Comparison of ENCODE assay signal across 8 cellular contexts in the genomic region with DNA sequence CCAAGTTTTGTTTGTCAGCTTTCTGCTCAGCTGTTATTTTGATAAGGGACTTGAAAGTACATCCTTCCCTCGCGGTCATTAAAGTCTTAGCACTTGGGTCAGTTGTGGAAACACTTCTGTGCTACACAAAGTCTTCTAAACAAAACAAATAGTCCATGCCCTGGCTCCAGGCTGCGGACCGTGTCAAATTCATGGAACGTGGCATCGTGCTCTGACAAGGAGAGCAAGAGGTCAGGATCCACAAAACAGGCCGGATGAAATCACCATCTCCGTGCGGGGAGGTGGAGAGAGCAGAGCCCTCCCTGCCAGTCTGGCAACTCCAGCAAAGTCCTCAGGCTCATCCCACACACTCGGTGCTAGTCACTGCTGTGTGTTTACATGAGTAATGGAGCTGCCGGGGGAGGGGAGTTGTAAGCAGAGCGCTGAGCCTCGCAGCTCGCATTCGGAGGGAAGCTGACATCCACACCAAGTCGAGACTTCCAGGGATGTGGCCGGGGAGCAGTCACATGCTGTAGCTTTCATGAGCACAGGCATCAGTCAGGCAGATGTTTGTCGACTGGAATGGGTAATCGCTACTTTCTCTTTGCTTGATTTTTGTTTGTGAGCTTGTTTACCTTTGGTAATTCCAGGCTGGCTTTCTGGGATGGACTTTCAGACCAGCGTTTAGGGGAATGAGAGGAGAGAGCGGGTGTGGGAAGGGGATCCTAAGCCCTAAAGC.
DNase-seq lines count a peak whose midpoint lies in the region; ATAC-seq and TF ChIP-seq lines count a peak whose summit lies in the region.

No MANE protein-coding gene starts in this region.

- H3K27me3 ChIP-seq in KMS-11 (ENCODE audit: insufficient read depth, low read depth) (no peaks in the 10 kb centered on the region), mammary epithelial cell (ENCODE audit: insufficient read depth, low read length) (no peaks in the 10 kb centered on the region)

- H3K4me2 ChIP-seq in KMS-11 (peak overlapping the region; percentile 98), mammary epithelial cell (ENCODE audit: insufficient read depth, low read depth, low read length) (peak overlapping the region; percentile 82)

- H3K9ac ChIP-seq in KMS-11 (peak overlapping the region; percentile 75), mammary epithelial cell (ENCODE audit: insufficient read depth, low read length) (peak overlapping the region; percentile 88)

- dilution Hi-C loops in mammary epithelial cell (cut with HindIII; ENCODE audit: low sequenced_read_pairs) = no loop called here

- in situ Hi-C loops in mammary epithelial cell (cut with MboI; ENCODE audit: low sequenced_read_pairs in 2 of 2) = loop anchor here (25.0 kb wide), 1 partner anchor 338 kb away; no protein-coding TSS in a partner anchor

- peak overlapping the region; percentile 66 for H3K27ac Mint-ChIP-seq in WTC11
- H3K27ac Mint-ChIP-seq in immature natural killer cell = peak overlapping the region; percentile 89 to 98 (median 96)

- H4K20me1 ChIP-seq in KMS-11 (ENCODE audit: insufficient read depth) = no peaks in the 10 kb centered on the region
- no peaks in the 10 kb centered on the region for H4K20me1 ChIP-seq in mammary epithelial cell (ENCODE audit: insufficient read depth, low read length)

- H3K4me3 Mint-ChIP-seq in WTC11 (peak overlapping the region; percentile 52), immature natural killer cell (peak overlapping the region; percentile 79 to 91 (median 87))

- H3K36me3 ChIP-seq in KMS-11 (ENCODE audit: insufficient read depth) (no peaks in the 10 kb centered on the region), mammary epithelial cell (ENCODE audit: insufficient read depth, low read length) (peaks cover 3% of the 10 kb centered on the region)

- DNase-seq in CD1c-positive myeloid dendritic cell (ENCODE audit: extremely low spot score) (peak; percentile 94), WTC11 (ENCODE audit: low spot score) (peak; percentile 63), mammary epithelial cell (peak; percentile 95), immature natural killer cell (peak; percentile 32 to 46 (median 32))

- intact Hi-C loops in mammary epithelial cell (cut with micrococcal nuclease) = loop anchor here (1.0 to 10.0 kb wide), 3 partner anchors 28 to 336 kb away; no protein-coding TSS in a partner anchor

- H3K9me3 Mint-ChIP-seq in WTC11 (peaks cover 8% of the 10 kb centered on the region; the same call in 1 of the 2 replicates), immature natural killer cell (no peaks in the 10 kb centered on the region)

- 5% methylated on average over 21 of the region's 21 CpGs for WGBS in mammary epithelial cell (ENCODE audit: low coverage, missing lambda C conversion rate)

- H3K4me1 Mint-ChIP-seq in WTC11 (peaks cover 68% of the 10 kb centered on the region), immature natural killer cell (peaks cover 89 to 97% of the 10 kb centered on the region in 2 donors)

- no peaks in the 10 kb centered on the region for H3K9me3 ChIP-seq in mammary epithelial cell (replicated peaks; ENCODE audit: insufficient read depth, low read length)

- H3K27ac ChIP-seq in KMS-11 = peak overlapping the region; percentile 93
- H3K27ac ChIP-seq in mammary epithelial cell (ENCODE audit: insufficient read depth, low read depth, low read length) = peak overlapping the region; percentile 94
- peak overlapping the region; percentile 82 to 98 (median 92) for H3K27ac ChIP-seq in skin epidermis

- H3K4me3 ChIP-seq in KMS-11 (IDR thresholded peaks at IDR 0.05; ENCODE audit: insufficient read depth, low read depth, low read length) = no peak overlapping the region
- peak overlapping the region; percentile 46 to 53 (median 47) for H3K4me3 ChIP-seq in mammary epithelial cell (replicated peaks in 1 of 3; ENCODE audit: insufficient read depth in 1 of 3, low read depth in 2 of 3, low read length in 3 of 3)
- H3K4me3 ChIP-seq in skin epidermis = peak overlapping the region; percentile 31 to 54 (median 41)

- H3K4me1 ChIP-seq in KMS-11 (ENCODE audit: low read depth, poor library complexity, severe bottlenecking) (peaks cover 82% of the 10 kb centered on the region), mammary epithelial cell (ENCODE audit: insufficient read depth, low read length) (peaks cover 48% of the 10 kb centered on the region)

- peaks cover 3% of the 10 kb centered on the region; the same call in 1 of the 2 replicates for H3K36me3 Mint-ChIP-seq in WTC11
- peaks cover 11 to 23% (median 18%) of the 10 kb centered on the region in 3 donors for H3K36me3 Mint-ChIP-seq in immature natural killer cell

- H3K27me3 Mint-ChIP-seq in WTC11 (ENCODE audit: low read depth) = no peaks in the 10 kb centered on the region; the same call in 1 of the 2 replicates
- peaks cover 0 to 2% (median 2%) of the 10 kb centered on the region in 3 donors for H3K27me3 Mint-ChIP-seq in immature natural killer cell (ENCODE audit: low read depth in 3 of 3)

- ATAC-seq in WTC11 (peak; percentile 96), GM18511 (IDR thresholded peaks at IDR 0.05; ENCODE audit: unreplicated experiment) (no peak), GM18870 (IDR thresholded peaks at IDR 0.05; ENCODE audit: unreplicated experiment) (no peak)

- POLR2A ChIA-PET in WTC11 (lab: Charles Lee) = interaction anchor here (0.9 to 1.7 kb wide), 2 partner anchors 9 to 12 kb away, joined by 4 to 7 read pairs; no protein-coding TSS in a partner anchor

- H3K79me2 ChIP-seq in KMS-11 (ENCODE audit: insufficient read depth, low read depth) (no peaks in the 10 kb centered on the region; the same call in 1 of the 2 replicates), mammary epithelial cell (ENCODE audit: insufficient read depth, low read length) (peaks cover 7% of the 10 kb centered on the region)

- TF ChIP-seq CTCF in KMS-11 (conservative IDR thresholded peaks at IDR 0.05; ENCODE audit: low read depth, low read length) = no peak
- no peak for TF ChIP-seq CTCF in WTC11 (IDR thresholded peaks at IDR 0.05)
- no peak for TF ChIP-seq CTCF in mammary epithelial cell (conservative IDR thresholded peaks at IDR 0.05 in 1 of 2, IDR thresholded peaks at IDR 0.05 in 1 of 2; ENCODE audit: extremely low read depth in 1 of 2, insufficient read depth in 1 of 2, low read depth in 1 of 2, low read length in 2 of 2)

- no TSS peak for BruUV-seq in mammary epithelial cell (replicated peaks; lab: Mats Ljungman, UMichigan)

- peak overlapping the region; percentile 50 for H2AFZ ChIP-seq in KMS-11 (ENCODE audit: low read depth)
- peak overlapping the region; percentile 24 for H2AFZ ChIP-seq in mammary epithelial cell (ENCODE audit: low read depth, low read length)

- CTCF ChIA-PET in WTC11 (lab: Charles Lee) = interaction anchor here (0.6 to 2.8 kb wide), 7 partner anchors 10 to 769 kb away, joined by 3 to 25 read pairs (median 4); no protein-coding TSS in a partner anchor
- CTCF ChIA-PET in mammary epithelial cell (lab: Charles Lee; ENCODE audit: low non-redundant PET) = no interaction called here

TF ChIP-seq in WTC11, 78 proteins besides CTCF, POLR2A, EP300 and RAD21 (continues in another document):
- TF ChIP-seq KAT7 (CRISPR knock-in tag; IDR thresholded peaks at IDR 0.05; ENCODE audit: borderline replicate concordance) (0 out of 2 replicates have a peak, but pooled peaks have one; percentile 55), ZNF121 (CRISPR knock-in tag; IDR thresholded peaks at IDR 0.05) (no peak), NFYB (CRISPR knock-in tag; conservative IDR thresholded peaks at IDR 0.05; ENCODE audit: low read depth) (0 out of 2 replicates have a peak, but pooled peaks have one; percentile 7)
- TF ChIP-seq, protein P1, sequence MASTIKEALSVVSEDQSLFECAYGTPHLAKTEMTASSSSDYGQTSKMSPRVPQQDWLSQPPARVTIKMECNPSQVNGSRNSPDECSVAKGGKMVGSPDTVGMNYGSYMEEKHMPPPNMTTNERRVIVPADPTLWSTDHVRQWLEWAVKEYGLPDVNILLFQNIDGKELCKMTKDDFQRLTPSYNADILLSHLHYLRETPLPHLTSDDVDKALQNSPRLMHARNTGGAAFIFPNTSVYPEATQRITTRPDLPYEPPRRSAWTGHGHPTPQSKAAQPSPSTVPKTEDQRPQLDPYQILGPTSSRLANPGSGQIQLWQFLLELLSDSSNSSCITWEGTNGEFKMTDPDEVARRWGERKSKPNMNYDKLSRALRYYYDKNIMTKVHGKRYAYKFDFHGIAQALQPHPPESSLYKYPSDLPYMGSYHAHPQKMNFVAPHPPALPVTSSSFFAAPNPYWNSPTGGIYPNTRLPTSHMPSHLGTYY (CRISPR knock-in tag; IDR thresholded peaks at IDR 0.05) = no peak
- TF ChIP-seq, protein P2, sequence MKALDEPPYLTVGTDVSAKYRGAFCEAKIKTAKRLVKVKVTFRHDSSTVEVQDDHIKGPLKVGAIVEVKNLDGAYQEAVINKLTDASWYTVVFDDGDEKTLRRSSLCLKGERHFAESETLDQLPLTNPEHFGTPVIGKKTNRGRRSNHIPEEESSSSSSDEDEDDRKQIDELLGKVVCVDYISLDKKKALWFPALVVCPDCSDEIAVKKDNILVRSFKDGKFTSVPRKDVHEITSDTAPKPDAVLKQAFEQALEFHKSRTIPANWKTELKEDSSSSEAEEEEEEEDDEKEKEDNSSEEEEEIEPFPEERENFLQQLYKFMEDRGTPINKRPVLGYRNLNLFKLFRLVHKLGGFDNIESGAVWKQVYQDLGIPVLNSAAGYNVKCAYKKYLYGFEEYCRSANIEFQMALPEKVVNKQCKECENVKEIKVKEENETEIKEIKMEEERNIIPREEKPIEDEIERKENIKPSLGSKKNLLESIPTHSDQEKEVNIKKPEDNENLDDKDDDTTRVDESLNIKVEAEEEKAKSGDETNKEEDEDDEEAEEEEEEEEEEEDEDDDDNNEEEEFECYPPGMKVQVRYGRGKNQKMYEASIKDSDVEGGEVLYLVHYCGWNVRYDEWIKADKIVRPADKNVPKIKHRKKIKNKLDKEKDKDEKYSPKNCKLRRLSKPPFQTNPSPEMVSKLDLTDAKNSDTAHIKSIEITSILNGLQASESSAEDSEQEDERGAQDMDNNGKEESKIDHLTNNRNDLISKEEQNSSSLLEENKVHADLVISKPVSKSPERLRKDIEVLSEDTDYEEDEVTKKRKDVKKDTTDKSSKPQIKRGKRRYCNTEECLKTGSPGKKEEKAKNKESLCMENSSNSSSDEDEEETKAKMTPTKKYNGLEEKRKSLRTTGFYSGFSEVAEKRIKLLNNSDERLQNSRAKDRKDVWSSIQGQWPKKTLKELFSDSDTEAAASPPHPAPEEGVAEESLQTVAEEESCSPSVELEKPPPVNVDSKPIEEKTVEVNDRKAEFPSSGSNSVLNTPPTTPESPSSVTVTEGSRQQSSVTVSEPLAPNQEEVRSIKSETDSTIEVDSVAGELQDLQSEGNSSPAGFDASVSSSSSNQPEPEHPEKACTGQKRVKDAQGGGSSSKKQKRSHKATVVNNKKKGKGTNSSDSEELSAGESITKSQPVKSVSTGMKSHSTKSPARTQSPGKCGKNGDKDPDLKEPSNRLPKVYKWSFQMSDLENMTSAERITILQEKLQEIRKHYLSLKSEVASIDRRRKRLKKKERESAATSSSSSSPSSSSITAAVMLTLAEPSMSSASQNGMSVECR (CRISPR knock-in tag; IDR thresholded peaks at IDR 0.05; ENCODE audit: borderline replicate concordance) = 0 out of 2 replicates have a peak, but pooled peaks have one; percentile 34

Comparison
In these comparisons a context has a peak if more than half of its experiments do, and no peak if none do; other contexts are left out.
1. DNase-seq: peak in every context shown above with its lines; median percentile 95 in mammary epithelial cell; 94 in CD1c-positive myeloid dendritic cell; 63 in WTC11; 32 in immature natural killer cell.